Comparison of ENCODE assay signal across 11 cellular contexts in the genomic region with DNA sequence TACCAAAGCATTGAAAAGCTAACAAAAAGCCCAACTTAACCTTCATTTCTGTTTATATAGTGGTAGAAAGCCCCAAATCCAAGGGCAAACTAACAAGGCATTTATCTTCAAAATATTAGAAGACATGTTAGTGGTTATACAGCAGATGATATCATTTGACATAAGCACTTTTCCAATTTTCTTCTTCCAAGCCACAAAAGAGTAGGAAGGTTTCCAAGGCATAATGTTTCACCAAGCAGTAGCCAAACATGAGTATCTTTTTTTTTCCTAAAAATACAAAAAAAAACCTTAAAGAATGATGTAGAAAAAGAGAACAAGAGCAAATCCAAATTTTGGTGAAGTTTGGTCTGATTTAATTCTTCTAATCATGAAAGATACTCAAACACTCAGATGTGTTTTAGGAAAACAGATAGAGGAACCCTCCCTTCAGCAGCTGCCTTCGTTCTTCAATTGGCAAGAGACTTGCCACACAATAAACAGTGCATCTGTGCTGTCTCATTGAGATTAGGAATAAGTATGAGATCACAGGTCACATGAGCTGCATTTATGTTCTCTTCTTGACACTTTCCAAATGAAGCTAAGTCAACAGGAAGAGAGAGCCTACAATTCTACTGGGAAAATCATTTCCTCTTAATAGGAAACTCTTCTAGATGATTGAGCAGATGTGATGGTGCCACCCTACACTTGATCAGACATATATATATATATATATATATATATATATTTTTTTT.
DNase-seq lines count a peak whose midpoint lies in the region; ATAC-seq and TF ChIP-seq lines count a peak whose summit lies in the region.
"Had no signal": no experiment of that assay in that cellular context is flagged by ENCODE, and none has a peak within 500 bp of the region (broad histone marks: within the 10 kb centered on the region; RNA-seq: fewer than 3 reads in every experiment).

No MANE protein-coding gene starts in this region.

- no peaks in the 10 kb centered on the region for H3K4me1 ChIP-seq in osteoblast (ENCODE audit: insufficient read depth, low read length)

- peaks cover 50% of the 10 kb centered on the region for H3K36me3 Mint-ChIP-seq in activated CD8-positive, alpha-beta memory T cell treated with anti-CD3 and anti-CD28 coated beads, Interleukin-2, amount 10 ng/mL, durations not matched to agents 7 days and 5 days
- H3K36me3 Mint-ChIP-seq in CD4-positive, alpha-beta T cell (ENCODE audit: low read depth), result peaks cover 76% of the 10 kb centered on the region

- no peak overlapping the region for H3K4me3 Mint-ChIP-seq in activated CD8-positive, alpha-beta memory T cell treated with anti-CD3 and anti-CD28 coated beads, Interleukin-2, amount 10 ng/mL, durations not matched to agents 7 days and 5 days
- H3K4me3 Mint-ChIP-seq in CD4-positive, alpha-beta T cell, result no peak overlapping the region

- DNase-seq in Ammon's horn (ENCODE audit: low spot score), result peak; percentile 88
- DNase-seq in NCI-H69 (lab: John Stamatoyannopoulos, UW), result peak; percentile 35
- peak; percentile 80 for DNase-seq in fibroblast of gingiva (ENCODE audit: low read depth)
- DNase-seq in osteoblast (ENCODE audit: insufficient read length, low spot score, missing footprints), result peak; percentile 84
- DNase-seq in activated CD8-positive, alpha-beta memory T cell treated with anti-CD3 and anti-CD28 coated beads, Interleukin-2, amount 10 ng/mL, durations not matched to agents 7 days and 5 days, result no peak
- no peak for DNase-seq in CD4-positive, alpha-beta T cell
- DNase-seq in NCI-H1436 treated with DMSO at 0.1 percent for 48 hours (lab: John Stamatoyannopoulos, UW), result no peak
- no peak for DNase-seq in HK-2 (ENCODE audit: unreplicated experiment)
- DNase-seq: activated CD4-positive, alpha-beta T cell treated with anti-CD3 and anti-CD28 coated beads, Interleukin-2, amount 50 U/mL, for 48 hours; cerebellar nuclear complex had no signal

- H3K9me3 ChIP-seq in osteoblast (ENCODE audit: low read depth, low read length), result no peaks in the 10 kb centered on the region
- H3K9me3 ChIP-seq in CD4-positive, alpha-beta T cell (ENCODE audit: control insufficient read depth, low read length), result no peaks in the 10 kb centered on the region

- no peaks in the 10 kb centered on the region for H3K9me3 Mint-ChIP-seq in activated CD8-positive, alpha-beta memory T cell treated with anti-CD3 and anti-CD28 coated beads, Interleukin-2, amount 10 ng/mL, durations not matched to agents 7 days and 5 days (ENCODE audit: low read depth)
- no peaks in the 10 kb centered on the region for H3K9me3 Mint-ChIP-seq in CD4-positive, alpha-beta T cell

- no peaks in the 10 kb centered on the region for H3K27me3 ChIP-seq in osteoblast (ENCODE audit: insufficient read depth, low read length)
- H3K27me3 ChIP-seq in CD4-positive, alpha-beta T cell (ENCODE audit: control insufficient read depth, insufficient read depth, low read length), result no peaks in the 10 kb centered on the region

- no peak overlapping the region for H3K4me3 ChIP-seq in osteoblast (ENCODE audit: insufficient read depth, low read length)

- no peaks in the 10 kb centered on the region for H3K27me3 Mint-ChIP-seq in activated CD8-positive, alpha-beta memory T cell treated with anti-CD3 and anti-CD28 coated beads, Interleukin-2, amount 10 ng/mL, durations not matched to agents 7 days and 5 days
- H3K27me3 Mint-ChIP-seq in CD4-positive, alpha-beta T cell, result no peaks in the 10 kb centered on the region

- peaks cover 6% of the 10 kb centered on the region for H4K20me1 ChIP-seq in osteoblast (ENCODE audit: insufficient read depth, low read length)

- H3K4me1 Mint-ChIP-seq in activated CD8-positive, alpha-beta memory T cell treated with anti-CD3 and anti-CD28 coated beads, Interleukin-2, amount 10 ng/mL, durations not matched to agents 7 days and 5 days, result no peaks in the 10 kb centered on the region
- peaks cover 7% of the 10 kb centered on the region for H3K4me1 Mint-ChIP-seq in CD4-positive, alpha-beta T cell (ENCODE audit: low read depth)

- CTCF ChIA-PET in activated CD8-positive, alpha-beta memory T cell treated with anti-CD3 and anti-CD28 coated beads, Interleukin-2, amount 10 ng/mL, durations not matched to agents 7 days and 5 days (lab: Charles Lee), result no interaction called here
- CTCF ChIA-PET in CD4-positive, alpha-beta T cell (lab: Charles Lee), result interaction anchor here (0.7 to 0.8 kb wide), 2 partner anchors 11 to 1956 kb away, joined by 3 read pairs; no protein-coding TSS in a partner anchor

- H2AFZ ChIP-seq in osteoblast (ENCODE audit: low read length), result no peak overlapping the region

- H3K27ac ChIP-seq in osteoblast (ENCODE audit: low read depth, low read length), result peak overlapping the region; percentile 44
- H3K27ac ChIP-seq in CD4-positive, alpha-beta T cell (ENCODE audit: low read depth, low read length), result no peak overlapping the region
- H3K27ac ChIP-seq: HL-60 had no signal

- intact Hi-C loops in CD4-positive, alpha-beta T cell (cut with DNase I, micrococcal nuclease), result no loop called here

- peaks cover 31% of the 10 kb centered on the region for H3K79me2 ChIP-seq in osteoblast (ENCODE audit: insufficient read depth, low read length)

- TF ChIP-seq CTCF in osteoblast (IDR thresholded peaks at IDR 0.05; ENCODE audit: extremely low read depth, low read depth, low read length), result no peak
- TF ChIP-seq CTCF in CD4-positive, alpha-beta T cell (IDR thresholded peaks at IDR 0.05), result no peak

- H3K27ac Mint-ChIP-seq in activated CD8-positive, alpha-beta memory T cell treated with anti-CD3 and anti-CD28 coated beads, Interleukin-2, amount 10 ng/mL, durations not matched to agents 7 days and 5 days, result no peak overlapping the region
- no peak overlapping the region for H3K27ac Mint-ChIP-seq in CD4-positive, alpha-beta T cell

- H3K4me2 ChIP-seq in osteoblast (ENCODE audit: insufficient read depth, low read length), result no peak overlapping the region

- POLR2A ChIA-PET in CD4-positive, alpha-beta T cell (lab: Charles Lee), result no interaction called here

- ATAC-seq in activated CD8-positive, alpha-beta memory T cell treated with anti-CD3 and anti-CD28 coated beads, Interleukin-2, amount 10 ng/mL, durations not matched to agents 7 days and 5 days, result no peak
- ATAC-seq in CD4-positive, alpha-beta T cell (ENCODE audit: poor library complexity), result no peak

- peaks cover 21% of the 10 kb centered on the region for H3K36me3 ChIP-seq in osteoblast (ENCODE audit: insufficient read depth, low read length)

Comparison
In these comparisons a context has a peak if more than half of its experiments do, and no peak if none do; other contexts are left out.
1. DNase-seq: peak in Ammon's horn (single experiment), NCI-H69 (single experiment), fibroblast of gingiva (single experiment) and osteoblast (single experiment); none in activated CD8-positive, alpha-beta memory T cell treated with anti-CD3 and anti-CD28 coated beads, Interleukin-2, amount 10 ng/mL, durations not matched to agents 7 days and 5 days (single experiment), CD4-positive, alpha-beta T cell (0 of 10), NCI-H1436 treated with DMSO at 0.1 percent for 48 hours (single experiment) and HK-2 (single experiment).